In the genomic region with DNA sequence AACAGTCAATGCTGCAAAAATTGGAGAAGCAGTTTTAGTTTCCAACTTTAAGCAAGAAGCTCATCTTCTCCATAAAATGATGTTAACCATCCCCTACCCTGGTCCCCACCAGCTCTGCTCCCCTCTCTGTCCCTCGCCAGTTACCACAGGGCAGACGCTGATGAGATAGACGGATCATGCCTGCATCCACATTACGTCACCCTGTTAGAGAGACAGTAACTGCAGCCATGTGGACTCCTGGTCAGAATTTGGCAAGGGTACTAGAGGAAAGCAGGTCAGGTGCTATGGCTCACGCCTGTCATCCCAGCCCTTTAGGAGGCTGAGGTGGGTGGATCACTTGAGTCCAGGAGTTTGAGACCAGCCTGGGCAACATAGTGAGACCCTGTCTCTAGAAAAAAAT, we compare ENCODE assay signal across 25 cellular contexts.
"Had no signal": no experiment of that assay in that cellular context is flagged by ENCODE, and none has a peak within 500 bp of the region (broad histone marks: within the 10 kb centered on the region; RNA-seq: fewer than 3 reads in every experiment).

No MANE protein-coding gene starts in this region.

- H3K9me3 ChIP-seq: colonic mucosa, esophagus squamous epithelium, gastroesophageal sphincter, heart left ventricle, left lung, lower lobe of right lung, mucosa of descending colon had no signal

- H3K27ac ChIP-seq: colonic mucosa, epithelial cell of prostate, esophagus squamous epithelium, foreskin keratinocyte, gastroesophageal sphincter, heart left ventricle, hepatocyte, left lung, lower lobe of right lung had no signal

- ATAC-seq: effector memory CD8-positive, alpha-beta T cell; esophagus mucosa; foreskin keratinocyte; gastroesophageal sphincter; heart left ventricle; left lung; left ventricle myocardium superior; lower lobe of right lung; mucosa of descending colon had no signal

- H3K27me3 ChIP-seq: colonic mucosa, foreskin keratinocyte, hepatocyte, left lung had no signal

- H3K4me1 ChIP-seq: colonic mucosa, esophagus squamous epithelium, foreskin keratinocyte, gastroesophageal sphincter, heart left ventricle, left lung, lower lobe of right lung had no signal

- FAIRE-seq: endometrium, frontal cortex had no signal

- H3K4me2 ChIP-seq: hepatocyte had no signal

- H2AFZ ChIP-seq: hepatocyte had no signal

- H3K79me2 ChIP-seq: hepatocyte had no signal

- DNase-seq: colonic mucosa; cortex of kidney; effector CD8-positive, alpha-beta T cell; effector memory CD8-positive, alpha-beta T cell; endodermal cell; erythroblast; esophagus squamous epithelium; foreskin keratinocyte; heart left ventricle; hypothalamus; immature natural killer cell; islet precursor cell; left cardiac atrium; left lung; left ventricle myocardium superior; lower lobe of right lung; mesenchymal stem cell; mucosa of descending colon; naive B cell had no signal

- H3K4me3 ChIP-seq: colonic mucosa, esophagus squamous epithelium, gastroesophageal sphincter, heart left ventricle, hepatocyte, left lung, lower lobe of right lung, mucosa of descending colon had no signal

- H3K36me3 ChIP-seq: colonic mucosa, esophagus squamous epithelium, gastroesophageal sphincter, heart left ventricle, left lung, lower lobe of right lung had no signal
